ENCODE assay signal across 2 cellular contexts in the genomic region with DNA sequence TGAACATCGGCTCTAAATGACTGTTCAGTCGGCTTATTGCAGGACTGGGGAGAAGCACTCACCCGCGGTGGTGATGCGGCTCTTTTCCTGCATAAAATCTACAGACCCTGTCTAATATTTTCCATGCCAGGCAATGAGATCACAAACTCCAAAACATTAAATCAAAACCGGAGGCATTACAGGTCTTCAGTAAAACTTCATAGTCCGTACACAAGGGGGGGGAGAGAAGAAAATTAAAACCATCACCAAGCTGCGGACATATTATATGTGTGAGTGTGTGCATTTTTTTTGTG.
TF ChIP-seq lines count a peak whose summit lies in the region.

No MANE protein-coding gene starts in this region.

TF ChIP-seq in GM23338, 12 proteins besides CTCF, POLR2A, EP300 and RAD21 (continues in another document):
- no peak for TF ChIP-seq ZNF114 (CRISPR knock-in tag; IDR thresholded peaks at IDR 0.05)
- no peak for TF ChIP-seq NANOG (IDR thresholded peaks at IDR 0.05; ENCODE audit: borderline replicate concordance)
- TF ChIP-seq STAT1 (IDR thresholded peaks at IDR 0.05; ENCODE audit: unreplicated experiment): no peak
- no peak for TF ChIP-seq POLR2AphosphoS5 (IDR thresholded peaks at IDR 0.05; ENCODE audit: low read depth)
- TF ChIP-seq EZH2 (IDR thresholded peaks at IDR 0.05; ENCODE audit: low read depth, unreplicated experiment): no peak
- TF ChIP-seq, protein P1, sequence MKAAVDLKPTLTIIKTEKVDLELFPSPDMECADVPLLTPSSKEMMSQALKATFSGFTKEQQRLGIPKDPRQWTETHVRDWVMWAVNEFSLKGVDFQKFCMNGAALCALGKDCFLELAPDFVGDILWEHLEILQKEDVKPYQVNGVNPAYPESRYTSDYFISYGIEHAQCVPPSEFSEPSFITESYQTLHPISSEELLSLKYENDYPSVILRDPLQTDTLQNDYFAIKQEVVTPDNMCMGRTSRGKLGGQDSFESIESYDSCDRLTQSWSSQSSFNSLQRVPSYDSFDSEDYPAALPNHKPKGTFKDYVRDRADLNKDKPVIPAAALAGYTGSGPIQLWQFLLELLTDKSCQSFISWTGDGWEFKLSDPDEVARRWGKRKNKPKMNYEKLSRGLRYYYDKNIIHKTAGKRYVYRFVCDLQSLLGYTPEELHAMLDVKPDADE (IDR thresholded peaks at IDR 0.05): no peak
- no peak for TF ChIP-seq EZH2phosphoT487 (IDR thresholded peaks at IDR 0.05; ENCODE audit: unreplicated experiment)
- TF ChIP-seq CREB1 (CRISPR knock-in tag; IDR thresholded peaks at IDR 0.05; ENCODE audit: low read depth): no peak
- TF ChIP-seq ZNF462 (CRISPR knock-in tag; IDR thresholded peaks at IDR 0.05): no peak
- TF ChIP-seq REST (IDR thresholded peaks at IDR 0.05; ENCODE audit: unreplicated experiment): no peak
- no peak for TF ChIP-seq JUNB (IDR thresholded peaks at IDR 0.05; ENCODE audit: unreplicated experiment)

TF ChIP-seq in H1, 55 proteins besides CTCF, POLR2A, EP300 and RAD21:
- no peak for TF ChIP-seq CREB1 (IDR thresholded peaks at IDR 0.05)
- TF ChIP-seq SAP30 (IDR thresholded peaks at IDR 0.05; ENCODE audit: insufficient read depth, insufficient replicate concordance, low read length): no peak
- no peak for TF ChIP-seq FOSL1 (IDR thresholded peaks at IDR 0.05; ENCODE audit: insufficient read depth, low read depth, low read length)
- TF ChIP-seq BRCA1 (IDR thresholded peaks at IDR 0.05; ENCODE audit: low read depth, low read length): no peak
- peak; percentile 43 for TF ChIP-seq RNF2 (IDR thresholded peaks at IDR 0.05; ENCODE audit: borderline replicate concordance, low read depth, low read length, missing control alignments, poor library complexity, severe bottlenecking)
- TF ChIP-seq E2F6 (IDR thresholded peaks at IDR 0.05): no peak
- no peak for TF ChIP-seq SP1 (IDR thresholded peaks at IDR 0.05; ENCODE audit: low read depth, low read length)
- TF ChIP-seq HDAC2 (IDR thresholded peaks at IDR 0.05; ENCODE audit: borderline replicate concordance in 1 of 2, low read depth in 2 of 2, low read length in 2 of 2): no peak
- TF ChIP-seq SUZ12 (IDR thresholded peaks at IDR 0.05; ENCODE audit: low read length): peak; percentile 54; the same call in 1 of the 2 replicates
- peak; percentile 21 for TF ChIP-seq EZH2 (IDR thresholded peaks at IDR 0.05; ENCODE audit: low read depth, low read length, severe bottlenecking)
- TF ChIP-seq RFX5 (IDR thresholded peaks at IDR 0.05; ENCODE audit: borderline replicate concordance, low read depth, low read length): no peak
